Comparison of ENCODE assay signal across 9 cellular contexts in genomic region chr5:76733049-76733417, GRCh38. TPM values are rescaled to one million over a fixed set of nuclear protein-coding genes. Genes with fewer than 3 reads are reported as not detected.
DNase-seq lines count a peak whose midpoint lies in the region; ATAC-seq and TF ChIP-seq lines count a peak whose summit lies in the region.
"Had no signal": no experiment of that assay in that cellular context is flagged by ENCODE, and none has a peak within 500 bp of the region (broad histone marks: within the 10 kb centered on the region; RNA-seq: fewer than 3 reads in every experiment).

No MANE protein-coding gene starts in this region.

- H3K27ac Mint-ChIP-seq in immature natural killer cell (peak overlapping the region; percentile 91 to 98 (median 94)), osteocyte (ENCODE audit: unreplicated experiment) (no peak overlapping the region)

- H3K4me3 ChIP-seq in heart left ventricle: no peak overlapping the region
- no peak overlapping the region for H3K4me3 ChIP-seq in esophagus squamous epithelium
- H3K4me3 ChIP-seq: MG63 had no signal

- H3K27me3 Mint-ChIP-seq in immature natural killer cell (ENCODE audit: low read depth in 3 of 3) (peaks cover 0 to 12% (median 11%) of the 10 kb centered on the region in 3 donors), osteocyte (ENCODE audit: unreplicated experiment) (no peaks in the 10 kb centered on the region)

- H3K4me3 Mint-ChIP-seq in immature natural killer cell (peak overlapping the region; percentile 23 to 81 (median 71)), osteocyte (ENCODE audit: unreplicated experiment) (no peak overlapping the region)

- intact Hi-C loops in heart left ventricle (cut with DNase I) (no loop called here), esophagus squamous epithelium (cut with DNase I) (no loop called here)

- ATAC-seq in GM18502 (IDR thresholded peaks at IDR 0.05; ENCODE audit: poor library complexity, unreplicated experiment): peak; percentile 68
- ATAC-seq in GM21526 (IDR thresholded peaks at IDR 0.05; ENCODE audit: low FRiP score, unreplicated experiment): peak; percentile 68
- no peak for ATAC-seq in heart left ventricle

- DNase-seq in T-helper 9 cell (peak; percentile 47), immature natural killer cell (peak; percentile 68 to 90 (median 77)), osteocyte (ENCODE audit: extremely low spot score, unreplicated experiment) (no peak), heart left ventricle (no peak), G401 (ENCODE audit: low spot score) (no peak), esophagus squamous epithelium (lab: John Stamatoyannopoulos, UW) (no peak)
- DNase-seq: MG63 had no signal

- H3K27me3 ChIP-seq in heart left ventricle: no peaks in the 10 kb centered on the region
- H3K27me3 ChIP-seq in esophagus squamous epithelium: no peaks in the 10 kb centered on the region
- H3K27me3 ChIP-seq: MG63 had no signal

- peaks cover 31 to 43% (median 32%) of the 10 kb centered on the region in 3 donors for H3K36me3 Mint-ChIP-seq in immature natural killer cell
- peaks cover 55% of the 10 kb centered on the region for H3K36me3 Mint-ChIP-seq in osteocyte (ENCODE audit: unreplicated experiment)

- in situ Hi-C loops in G401 (cut with HindIII; ENCODE audit: low sequenced_read_pairs): no loop called here

- H3K4me1 ChIP-seq in heart left ventricle (peaks cover 0 to 22% (median 2%) of the 10 kb centered on the region in 12 donors), esophagus squamous epithelium (no peaks in the 10 kb centered on the region)

- H3K27ac ChIP-seq in heart left ventricle (peak overlapping the region in 1 of 12 donors; percentile 84), esophagus squamous epithelium (peak overlapping the region in 1 of 4 donors; percentile 37)

- H3K4me1 Mint-ChIP-seq in immature natural killer cell: peaks cover 71 to 84% of the 10 kb centered on the region in 2 donors
- H3K4me1 Mint-ChIP-seq in osteocyte (ENCODE audit: unreplicated experiment): peaks cover 20% of the 10 kb centered on the region

- WGBS in heart left ventricle, 4 donors: 90 to 94% (median 93%) methylated on average over 13 of the region's 13 CpGs
- WGBS in esophagus squamous epithelium, 2 donors: 78 to 88% methylated on average over 13 of the region's 13 CpGs

- peaks cover 0 to 31% (median 19%) of the 10 kb centered on the region in 12 donors for H3K9me3 ChIP-seq in heart left ventricle
- H3K9me3 ChIP-seq in esophagus squamous epithelium: peaks cover 0 to 21% (median 16%) of the 10 kb centered on the region in 3 donors

- H3K9me3 Mint-ChIP-seq in immature natural killer cell: peaks cover 0 to 17% (median 15%) of the 10 kb centered on the region in 6 donors
- H3K9me3 Mint-ChIP-seq in osteocyte (ENCODE audit: unreplicated experiment): peaks cover 24% of the 10 kb centered on the region

- TF ChIP-seq POLR2A in heart left ventricle (IDR thresholded peaks at IDR 0.05): no peak
- peak in 1 of 4 donors; percentile 23 for TF ChIP-seq POLR2A in esophagus squamous epithelium (IDR thresholded peaks at IDR 0.05)

- H3K36me3 ChIP-seq in heart left ventricle: peaks cover 0 to 48% (median 13%) of the 10 kb centered on the region in 9 donors
- H3K36me3 ChIP-seq in esophagus squamous epithelium: peaks cover 0 to 14% (median 0%) of the 10 kb centered on the region in 3 donors

- no peak for TF ChIP-seq CTCF in osteocyte (IDR thresholded peaks at IDR 0.05)
- no peak for TF ChIP-seq CTCF in heart left ventricle (IDR thresholded peaks at IDR 0.05)
- no peak for TF ChIP-seq CTCF in esophagus squamous epithelium (IDR thresholded peaks at IDR 0.05)

RNA-seq across cellular contexts. Expression of gene F2R, which starts 17.1 kb away (rescaled TPM):
- polyA plus RNA-seq in immature natural killer cell (100 to 1,000 TPM in 2 of 3 donors, 10 to 100 TPM in 1; 92.6 to 115 (median 106) TPM), heart left ventricle (10 to 100 TPM in 1 of 2 donors, 1 to 10 TPM in 1; 2.5 to 19.3 TPM)
- total RNA-seq in osteocyte (108 and 113 TPM in 2 replicates), heart left ventricle (10 to 100 TPM in 7 of 9 donors, 1 to 10 TPM in 2; 8.6 to 28.2 (median 13.6) TPM), esophagus squamous epithelium (10 to 100 TPM in 1 of 4 donors, 1 to 10 TPM in 2, under 1 TPM in 1; 0.38 to 13.0 (median 4.9) TPM)
- 160 and 221 TPM in 2 replicates for total RNA-seq in G401 (2014; rRNA removed; shearing (Covaris generic))

Comparison
In these comparisons a context has a peak if more than half of its experiments do, and no peak if none do; other contexts are left out.
1. ATAC-seq: peak in GM18502 (single experiment) and GM21526 (single experiment); none in heart left ventricle (0 of 4).
2. DNase-seq: peak in T-helper 9 cell (single experiment) and immature natural killer cell (3 of 3); none in osteocyte (single experiment), heart left ventricle (0 of 5), G401 (single experiment) and esophagus squamous epithelium (single experiment).